In the genomic region with DNA sequence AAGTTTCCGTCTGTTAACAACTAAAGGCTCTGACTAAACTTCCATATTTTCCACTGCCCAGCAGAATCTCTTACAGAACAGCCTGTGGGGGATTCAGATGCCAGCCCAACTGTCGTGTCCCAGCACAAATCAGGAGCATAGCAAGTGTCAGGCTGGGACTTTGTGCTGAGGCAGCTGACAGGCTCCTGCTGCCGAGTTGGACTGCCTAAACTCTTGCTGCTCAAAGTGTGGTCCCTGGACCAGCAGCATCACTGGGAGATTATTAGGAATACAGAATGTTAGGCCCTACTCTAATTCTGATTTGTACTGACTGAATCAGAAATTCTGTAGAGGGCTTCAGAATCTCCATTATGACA, we compare ENCODE assay signal across 23 cellular contexts.
"Had no signal": no experiment of that assay in that cellular context is flagged by ENCODE, and none has a peak within 500 bp of the region (broad histone marks: within the 10 kb centered on the region; RNA-seq: fewer than 3 reads in every experiment).

No MANE protein-coding gene starts in this region.

- H3K36me3 ChIP-seq: tibial nerve had no signal

- H3K9me3 Mint-ChIP-seq: naive thymus-derived CD8-positive, alpha-beta T cell; neural crest cell; stimulated activated memory B cell treated with anti-CD40 and anti-IgM and Interleukin-4, amounts not matched to agents 10 μg/mL and 1 μg/mL and 100 μg/mL, for 72 hours; stimulated activated naive CD8-positive, alpha-beta T cell treated with anti-CD3 and anti-CD28 coated beads, Interleukin-15, Interleukin-2, amounts not matched to agents 100 ng/mL and 50 ng/mL, for 24 hours had no signal

- H3K4me1 ChIP-seq: pancreas, testis, tibial nerve had no signal

- H3K4me3 ChIP-seq: dorsolateral prefrontal cortex, heart right ventricle, lung, mucosa of descending colon, pancreas, smooth muscle cell, testis, tibial nerve had no signal

- H3K36me3 Mint-ChIP-seq: stimulated activated memory B cell treated with anti-CD40 and anti-IgM and Interleukin-4, amounts not matched to agents 10 μg/mL and 1 μg/mL and 100 μg/mL, for 72 hours had no signal

- H3K9me3 ChIP-seq: heart right ventricle, mucosa of descending colon, pancreas, testis, tibial nerve had no signal

- H3K4me2 ChIP-seq: smooth muscle cell had no signal

- H3K27ac Mint-ChIP-seq: progenitor cell of endocrine pancreas; stimulated activated memory B cell treated with anti-CD40 and anti-IgM and Interleukin-4, amounts not matched to agents 10 μg/mL and 1 μg/mL and 100 μg/mL, for 72 hours; stimulated activated naive CD8-positive, alpha-beta T cell treated with anti-CD3 and anti-CD28 coated beads, Interleukin-15, Interleukin-2, amounts not matched to agents 100 ng/mL and 50 ng/mL, for 24 hours had no signal

- H3K27me3 Mint-ChIP-seq: naive thymus-derived CD8-positive, alpha-beta T cell; progenitor cell of endocrine pancreas; stimulated activated naive CD8-positive, alpha-beta T cell treated with anti-CD3 and anti-CD28 coated beads, Interleukin-15, Interleukin-2, amounts not matched to agents 100 ng/mL and 50 ng/mL, for 24 hours had no signal

- H3K4me1 Mint-ChIP-seq: stimulated activated memory B cell treated with anti-CD40 and anti-IgM and Interleukin-4, amounts not matched to agents 10 μg/mL and 1 μg/mL and 100 μg/mL, for 72 hours had no signal

- ATAC-seq: esophagus mucosa; heart right ventricle; left ventricle myocardium superior; mucosa of descending colon; naive thymus-derived CD8-positive, alpha-beta T cell; pancreas; right cardiac atrium; stimulated activated memory B cell treated with anti-CD40 and anti-IgM and Interleukin-4, amounts not matched to agents 10 μg/mL and 1 μg/mL and 100 μg/mL, for 72 hours had no signal

- FAIRE-seq: frontal cortex, pancreas had no signal

- H3K27me3 ChIP-seq: heart right ventricle, pancreas, testis, tibial nerve had no signal

- H3K4me3 Mint-ChIP-seq: naive thymus-derived CD8-positive, alpha-beta T cell; neural crest cell; stimulated activated memory B cell treated with anti-CD40 and anti-IgM and Interleukin-4, amounts not matched to agents 10 μg/mL and 1 μg/mL and 100 μg/mL, for 72 hours; stimulated activated naive CD8-positive, alpha-beta T cell treated with anti-CD3 and anti-CD28 coated beads, Interleukin-15, Interleukin-2, amounts not matched to agents 100 ng/mL and 50 ng/mL, for 24 hours had no signal

- H3K27ac ChIP-seq: dorsolateral prefrontal cortex, heart right ventricle, pancreas, testis, tibial nerve had no signal

- DNase-seq: caudate nucleus; cortex of kidney; dorsolateral prefrontal cortex; effector CD8-positive, alpha-beta T cell; heart right ventricle; islet precursor cell; left ventricle myocardium superior; mucosa of descending colon; naive thymus-derived CD8-positive, alpha-beta T cell; occipital lobe; pancreas; stimulated activated CD4-positive, alpha-beta T cell treated with anti-CD3 and anti-CD28 coated beads, Interleukin-4, amount 100 ng/mL, for 24 hours; testis had no signal
